29 cellular contexts compared by ENCODE assay signal in the genomic region with DNA sequence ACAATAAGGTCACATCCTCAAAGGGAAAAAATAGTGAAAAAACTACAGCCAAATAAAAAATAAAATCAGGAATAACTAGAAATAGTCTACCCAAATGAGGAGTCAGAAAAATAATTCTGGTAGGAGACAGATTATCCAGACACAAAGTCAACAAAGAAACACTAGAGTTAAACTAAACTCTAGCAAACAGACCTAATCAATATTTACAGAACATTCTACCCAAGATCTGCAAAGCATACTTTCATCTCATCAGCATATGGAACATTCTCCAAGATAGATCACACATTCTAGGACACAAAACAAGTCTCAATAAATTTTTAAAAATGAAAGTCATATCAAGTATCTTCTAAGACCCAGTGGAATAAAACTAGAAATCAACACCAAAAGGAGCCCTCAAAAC. TPM values are rescaled to one million over a fixed set of nuclear protein-coding genes. Genes with fewer than 3 reads are reported as not detected.
"Had no signal": no experiment of that assay in that cellular context is flagged by ENCODE, and none has a peak within 500 bp of the region (broad histone marks: within the 10 kb centered on the region; RNA-seq: fewer than 3 reads in every experiment).

No MANE protein-coding gene starts in this region.

- H2AFZ ChIP-seq: hepatocyte had no signal

- H3K27me3 ChIP-seq: heart right ventricle, hepatocyte, left lung, ovary, right atrium auricular region, tibial nerve, upper lobe of left lung, vagina had no signal

- H3K4me2 ChIP-seq: hepatocyte, smooth muscle cell had no signal

- H3K79me2 ChIP-seq: hepatocyte had no signal

- H3K36me3 ChIP-seq: heart right ventricle, left lung, ovary, right atrium auricular region, tibial nerve, upper lobe of left lung, vagina had no signal

- ATAC-seq: heart right ventricle; left cardiac atrium; left lung; naive thymus-derived CD4-positive, alpha-beta T cell; natural killer cell treated with Interleukin-12 subunit alpha and Interleukin-12 subunit beta and Interleukin-15 and Interleukin-18, amount 100 ng/mL, for 72 hours; sciatic nerve; stimulated activated memory B cell treated with anti-CD40 and anti-IgM and Interleukin-4, amounts not matched to agents 10 μg/mL and 1 μg/mL and 100 μg/mL, for 72 hours; stimulated activated naive CD8-positive, alpha-beta T cell treated with anti-CD3 and anti-CD28 coated beads, Interleukin-15, amount 100 ng/mL, for 72 hours had no signal

- H3K9me3 ChIP-seq: heart right ventricle, left lung, ovary, right atrium auricular region, tibial nerve, upper lobe of left lung, vagina had no signal

- H3K4me1 ChIP-seq: heart right ventricle, left lung, right atrium auricular region, tibial nerve, upper lobe of left lung, vagina had no signal

- H3K27ac ChIP-seq: heart right ventricle, hepatocyte, left lung, ovary, right atrium auricular region, tibial nerve, upper lobe of left lung, vagina had no signal

- DNase-seq: heart right ventricle; kidney glomerular epithelial cell; left cardiac atrium; left lung; mesendoderm; naive thymus-derived CD4-positive, alpha-beta T cell; ovary; stimulated activated CD4-positive, alpha-beta T cell treated with anti-CD3 and anti-CD28 coated beads, Interleukin-1b, Interleukin-23, amount 100 ng/mL, for 48 hours; stimulated activated CD4-positive, alpha-beta T cell treated with anti-CD3 and anti-CD28 coated beads, Interleukin-2, amount 100 ng/mL, for 48 hours; stimulated activated CD4-positive, alpha-beta T cell treated with anti-CD3 and anti-CD28 coated beads, Interleukin-4, amount 100 ng/mL, for 4 hours; stimulated activated CD8-positive, alpha-beta memory T cell treated with anti-CD3 and anti-CD28 coated beads, Interleukin-4, amount 100 ng/mL, for 48 hours; stimulated activated naive CD4-positive, alpha-beta T cell treated with Interleukin-2 at 50 U/mL for 16 hours; stimulated activated naive CD8-positive, alpha-beta T cell treated with anti-CD3 and anti-CD28 coated beads, Interleukin-15, amount 100 ng/mL, for 72 hours; substantia nigra; upper lobe of left lung had no signal

- H3K4me3 ChIP-seq: heart right ventricle, hepatocyte, left lung, lung, ovary, right atrium auricular region, smooth muscle cell, tibial nerve, upper lobe of left lung, vagina had no signal

RNA-seq across cellular contexts. Expression of gene TSPAN8, which starts 20.4 kb away (rescaled TPM):
- total RNA-seq: mesothelial cell of epicardium; mononuclear cell; myocyte; naive thymus-derived CD4-positive, alpha-beta T cell; natural killer cell treated with Interleukin-12 subunit alpha and Interleukin-12 subunit beta and Interleukin-15 and Interleukin-18, amount 100 ng/mL, for 72 hours; smooth muscle cell had no signal
- polyA plus RNA-seq: keratinocyte; naive thymus-derived CD4-positive, alpha-beta T cell; neural cell; smooth muscle cell had no signal
